Comparison of ENCODE assay signal across 13 cellular contexts in genomic region chr9:94819161-94819677, GRCh38.
DNase-seq lines count a peak whose midpoint lies in the region; ATAC-seq and TF ChIP-seq lines count a peak whose summit lies in the region.
"Had no signal": no experiment of that assay in that cellular context is flagged by ENCODE, and none has a peak within 500 bp of the region (broad histone marks: within the 10 kb centered on the region; RNA-seq: fewer than 3 reads in every experiment).

No MANE protein-coding gene starts in this region.

- H3K27ac ChIP-seq in endodermal cell (ENCODE audit: low read depth, low read length) (no peak overlapping the region), stomach (peak overlapping the region; percentile 47 to 80 (median 74))
- H3K27ac ChIP-seq: BLaER1 had no signal

- H3K36me3 Mint-ChIP-seq in HFFc6 (ENCODE audit: low read depth) (peaks cover 17% of the 10 kb centered on the region), endodermal cell (ENCODE audit: low read depth) (peaks cover 29% of the 10 kb centered on the region), memory B cell (peaks cover 28% of the 10 kb centered on the region)

- peaks cover 51% of the 10 kb centered on the region for H3K4me1 Mint-ChIP-seq in HFFc6 (ENCODE audit: low read depth)
- H3K4me1 Mint-ChIP-seq in endodermal cell, result peaks cover 25% of the 10 kb centered on the region
- H3K4me1 Mint-ChIP-seq in memory B cell, result peaks cover 10% of the 10 kb centered on the region

- H3K4me1 ChIP-seq in endodermal cell (ENCODE audit: control insufficient read depth, insufficient read depth, low read length) (no peaks in the 10 kb centered on the region), stomach (peaks cover 4 to 31% (median 18%) of the 10 kb centered on the region in 4 donors)

- TF ChIP-seq CTCF in HFFc6 (IDR thresholded peaks at IDR 0.05), result no peak
- no peak for TF ChIP-seq CTCF in endodermal cell (conservative IDR thresholded peaks at IDR 0.05)
- no peak for TF ChIP-seq CTCF in stomach (IDR thresholded peaks at IDR 0.05)

- H3K4me3 ChIP-seq in endodermal cell (ENCODE audit: low read length), result no peak overlapping the region
- no peak overlapping the region for H3K4me3 ChIP-seq in stomach
- H3K4me3 ChIP-seq: BLaER1 had no signal

- H3K27me3 ChIP-seq in endodermal cell (ENCODE audit: control insufficient read depth, insufficient read depth, low read length, poor library complexity, severe bottlenecking) (no peaks in the 10 kb centered on the region), stomach (no peaks in the 10 kb centered on the region)
- H3K27me3 ChIP-seq: BLaER1 had no signal

- intact Hi-C loops in stomach (cut with DNase I; ENCODE audit: low total_unique reads), result no loop called here

- no peak for TF ChIP-seq EP300 in stomach (IDR thresholded peaks at IDR 0.05)

- H3K9me3 Mint-ChIP-seq in HFFc6, result no peaks in the 10 kb centered on the region
- H3K9me3 Mint-ChIP-seq in endodermal cell, result no peaks in the 10 kb centered on the region
- H3K9me3 Mint-ChIP-seq in memory B cell, result no peaks in the 10 kb centered on the region
- H3K9me3 Mint-ChIP-seq: activated T-cell treated with anti-CD3 and anti-CD28 coated beads, Interleukin-2, amount 50 U/mL, for 72 hours; brain had no signal

- no peak for TF ChIP-seq POLR2A in stomach (IDR thresholded peaks at IDR 0.05)

- ATAC-seq in memory B cell (ENCODE audit: low read depth), result no peak
- no peak for ATAC-seq in HG03095 (IDR thresholded peaks at IDR 0.05; ENCODE audit: unreplicated experiment)
- ATAC-seq: activated T-cell treated with anti-CD3 and anti-CD28 coated beads, Interleukin-2, amount 50 U/mL, for 72 hours had no signal

- H3K9me3 ChIP-seq in endodermal cell (ENCODE audit: control insufficient read depth, low read length) (peaks cover 9% of the 10 kb centered on the region), stomach (no peaks in the 10 kb centered on the region)
- H3K9me3 ChIP-seq: BLaER1 had no signal

- H3K36me3 ChIP-seq in endodermal cell (ENCODE audit: control insufficient read depth, insufficient read depth, low read length), result peaks cover 10% of the 10 kb centered on the region
- H3K36me3 ChIP-seq in stomach, result no peaks in the 10 kb centered on the region

- H3K27ac Mint-ChIP-seq in HFFc6 (peak overlapping the region; percentile 71; the same call in 1 of the 2 replicates), endodermal cell (peak overlapping the region; percentile 15), memory B cell (peak overlapping the region; percentile 55)
- H3K27ac Mint-ChIP-seq: activated T-cell treated with anti-CD3 and anti-CD28 coated beads, Interleukin-2, amount 50 U/mL, for 72 hours had no signal

- no peak for DNase-seq in HFFc6
- peak; percentile 61 for DNase-seq in endodermal cell
- no peak for DNase-seq in memory B cell (ENCODE audit: low spot score in 2 of 2)
- DNase-seq in stomach, result peak; percentile 53
- no peak for DNase-seq in NCI-H226
- DNase-seq in stimulated activated CD4-positive, alpha-beta T cell treated with anti-CD3 and anti-CD28 coated beads, Interleukin-2, amount 100 ng/mL, for 48 hours, result no peak
- DNase-seq in activated CD4-positive, alpha-beta T cell treated with anti-CD3 and anti-CD28 coated beads, Interleukin-2, amount 50 U/mL, for 1 hour, result no peak
- DNase-seq: activated CD4-positive, CD25-positive, alpha-beta regulatory T cell; activated T-cell treated with anti-CD3 and anti-CD28 coated beads, Interleukin-2, amount 50 U/mL, for 72 hours; SHP77 had no signal

- peak overlapping the region; percentile 36; the same call in 1 of the 2 replicates for H3K4me3 Mint-ChIP-seq in HFFc6
- H3K4me3 Mint-ChIP-seq in endodermal cell, result no peak overlapping the region
- no peak overlapping the region for H3K4me3 Mint-ChIP-seq in memory B cell
- H3K4me3 Mint-ChIP-seq: activated T-cell treated with anti-CD3 and anti-CD28 coated beads, Interleukin-2, amount 50 U/mL, for 72 hours; brain had no signal

- peaks cover 3% of the 10 kb centered on the region for H3K27me3 Mint-ChIP-seq in HFFc6 (ENCODE audit: insufficient read depth)
- H3K27me3 Mint-ChIP-seq in endodermal cell (ENCODE audit: insufficient read depth), result peaks cover 5% of the 10 kb centered on the region
- no peaks in the 10 kb centered on the region for H3K27me3 Mint-ChIP-seq in memory B cell

- WGBS in endodermal cell (ENCODE audit: insufficient coverage in 1 of 2, insufficient read length in 1 of 2), 2 experiments, result 79 to 88% methylated on average over 4 to 8 of the region's 8 CpGs
- WGBS in stomach, 5 donors, result 22 to 46% (median 40%) methylated on average over 8 of the region's 8 CpGs

- H3K9ac ChIP-seq in endodermal cell (ENCODE audit: extremely low read depth, low read length, poor library complexity, severe bottlenecking), result no peak overlapping the region
- H3K9ac ChIP-seq: BLaER1 had no signal

Comparison
In these comparisons a context has a peak if more than half of its experiments do, and no peak if none do; other contexts are left out.
1. DNase-seq: peak in endodermal cell (single experiment) and stomach (single experiment); none in HFFc6 (single experiment), memory B cell (0 of 2), NCI-H226 (single experiment), stimulated activated CD4-positive, alpha-beta T cell treated with anti-CD3 and anti-CD28 coated beads, Interleukin-2, amount 100 ng/mL, for 48 hours (0 of 2) and activated CD4-positive, alpha-beta T cell treated with anti-CD3 and anti-CD28 coated beads, Interleukin-2, amount 50 U/mL, for 1 hour (single experiment).
2. H3K27ac Mint-ChIP-seq: peak in every context shown above with its lines; median percentile 71 in HFFc6; 55 in memory B cell; 15 in endodermal cell.